Comparison of ENCODE assay signal across 1 cellular context in genomic region chr17:45260204-45260783, GRCh38.
TF ChIP-seq lines count a peak whose summit lies in the region.

No MANE protein-coding gene starts in this region.

TF ChIP-seq in GM23338, 12 proteins besides CTCF, POLR2A, EP300 and RAD21:
- TF ChIP-seq REST (IDR thresholded peaks at IDR 0.05; ENCODE audit: unreplicated experiment) (no peak), NANOG (IDR thresholded peaks at IDR 0.05; ENCODE audit: borderline replicate concordance) (no peak), ZNF114 (CRISPR knock-in tag; IDR thresholded peaks at IDR 0.05) (no peak), JUNB (IDR thresholded peaks at IDR 0.05; ENCODE audit: unreplicated experiment) (no peak), POLR2AphosphoS5 (IDR thresholded peaks at IDR 0.05; ENCODE audit: low read depth) (no peak), EZH2 (IDR thresholded peaks at IDR 0.05; ENCODE audit: low read depth, unreplicated experiment) (no peak), ZNF462 (CRISPR knock-in tag; IDR thresholded peaks at IDR 0.05) (no peak), EZH2phosphoT487 (IDR thresholded peaks at IDR 0.05; ENCODE audit: unreplicated experiment) (no peak), ETS1 (IDR thresholded peaks at IDR 0.05) (no peak), CREB1 (CRISPR knock-in tag; IDR thresholded peaks at IDR 0.05; ENCODE audit: low read depth) (no peak), STAT1 (IDR thresholded peaks at IDR 0.05; ENCODE audit: unreplicated experiment) (no peak), ZNF331 (CRISPR knock-in tag; IDR thresholded peaks at IDR 0.05; ENCODE audit: low read depth) (no peak)
